In genomic region chr21:29298348-29299045, GRCh38 we compare ENCODE assay signal across 8 cellular contexts. TPM values are rescaled to one million over a fixed set of nuclear protein-coding genes. Genes with fewer than 3 reads are reported as not detected.
A peak's percentile ranks its signal among the peaks of the same experiment; 100 is the strongest.
DNase-seq lines count a peak whose midpoint lies in the region; ATAC-seq and TF ChIP-seq lines count a peak whose summit lies in the region.

BACH1 (plus strand) TSS chr21:29298922; CDS start chr21:29321281, 22,359 bp downstream.

- intact Hi-C loops in Caco-2 (cut with micrococcal nuclease; ENCODE audit: unreplicated experiment) (loop anchor here (1.0 to 5.0 kb wide), 4 partner anchors 26 to 221 kb away; no protein-coding TSS in a partner anchor), OCI-LY7 (cut with micrococcal nuclease; ENCODE audit: unreplicated experiment) (loop anchor here (2.0 to 10.0 kb wide), 5 partner anchors 74 to 304 kb away; partner anchors contain the start of genes CCT8 and LTN1), mucosa of descending colon (cut with DNase I, micrococcal nuclease) (no loop called here)

- peak within 1 kb of the TSS; percentile 11 for H3K27ac ChIP-seq in OCI-LY7 (ENCODE audit: low read depth, low read length, poor library complexity, severe bottlenecking)

- BruUV-seq in Caco-2 (replicated peaks; lab: Mats Ljungman, UMichigan) (no TSS peak), OCI-LY7 (replicated peaks; lab: Mats Ljungman, UMichigan) (no TSS peak)

- CTCF ChIA-PET in Caco-2 (lab: Charles Lee) (interaction anchor here (0.6 to 2.0 kb wide), 7 partner anchors 30 to 134 kb away, joined by 3 to 8 read pairs (median 5); no protein-coding TSS in a partner anchor), OCI-LY7 (lab: Charles Lee; ENCODE audit: unreplicated experiment) (no interaction called here)

- TF ChIP-seq CTCF in Caco-2 (IDR thresholded peaks at IDR 0.05; ENCODE audit: insufficient read depth in 1 of 2, low read depth in 1 of 2, low read length in 1 of 2, severe bottlenecking in 1 of 2, unreplicated experiment in 1 of 2) (peak in 1 of 2 experiments; percentile 33), OCI-LY7 (conservative IDR thresholded peaks at IDR 0.05; ENCODE audit: low read length) (peak; percentile 32; the same call in 1 of the 2 replicates), mucosa of descending colon (IDR thresholded peaks at IDR 0.05) (no peak)

- ATAC-seq in GM21447 (IDR thresholded peaks at IDR 0.05; ENCODE audit: unreplicated experiment) (peak; percentile 37), mucosa of descending colon (peak; percentile 91)

- no peaks in the 10 kb centered on the region for H3K9me2 ChIP-seq in OCI-LY7 (ENCODE audit: insufficient read depth, low read length)

- H3K9me3 Mint-ChIP-seq in Caco-2 (ENCODE audit: unreplicated experiment) = no peaks in the 10 kb centered on the region
- peaks cover 0 to 2% (median 0%) of the 10 kb centered on the region in 3 donors for H3K9me3 Mint-ChIP-seq in IgD-negative memory B cell

- H3K4me1 ChIP-seq in Caco-2 = peaks cover 28% of the 10 kb centered on the region
- peaks cover 48% of the 10 kb centered on the region for H3K4me1 ChIP-seq in OCI-LY7 (ENCODE audit: insufficient read depth, low read length, poor library complexity, severe bottlenecking)
- peaks cover 45% of the 10 kb centered on the region for H3K4me1 ChIP-seq in mucosa of descending colon (ENCODE audit: low read depth)

- DNase-seq in Caco-2 (peak; percentile 89 to 92), OCI-LY7 (ENCODE audit: low spot score) (peak; percentile 90), activated T-cell treated with anti-CD3 and anti-CD28 coated beads for 1 hour (ENCODE audit: low read depth) (peak; percentile 80), epidermal melanocyte (ENCODE audit: insufficient read length, low spot score) (peak; percentile 88), mucosa of descending colon (peak; percentile 92 to 94 (median 93))
- DNase-seq in stimulated activated CD8-positive, alpha-beta memory T cell treated with anti-CD3 and anti-CD28 coated beads, Interleukin-4, amount 100 ng/mL, for 24 hours (ENCODE audit: low read depth) = peak; percentile 82

- H3K4me3 ChIP-seq in Caco-2 (ENCODE audit: low read depth, low read length) = peak within 1 kb of the TSS; percentile 88
- peak within 1 kb of the TSS; percentile 71 for H3K4me3 ChIP-seq in OCI-LY7 (ENCODE audit: low read depth, low read length, poor library complexity, severe bottlenecking)
- H3K4me3 ChIP-seq in mucosa of descending colon = peak within 1 kb of the TSS; percentile 86

- H3K4me2 ChIP-seq in OCI-LY7 (ENCODE audit: low read length) = peak within 1 kb of the TSS; percentile 95

- peak within 1 kb of the TSS; percentile 72 for H2AFZ ChIP-seq in OCI-LY7 (ENCODE audit: low read length)

- no peaks in the 10 kb centered on the region for H3K27me3 ChIP-seq in Caco-2 (replicated peaks; ENCODE audit: control insufficient read depth, insufficient read depth, low read length)

- H3K9me3 ChIP-seq in Caco-2 (peaks cover 3% of the 10 kb centered on the region; the same call in 1 of the 2 replicates), OCI-LY7 (ENCODE audit: low read length) (no peaks in the 10 kb centered on the region), mucosa of descending colon (no peaks in the 10 kb centered on the region)

- H4K20me1 ChIP-seq in OCI-LY7 (ENCODE audit: insufficient read depth, low read length) = peaks cover 31% of the 10 kb centered on the region

- H3K36me3 ChIP-seq in Caco-2 (ENCODE audit: control insufficient read depth, insufficient read depth, low read length) = 0 out of 2 replicates have a peak, but pooled peaks cover 2% of the 10 kb centered on the region
- H3K36me3 ChIP-seq in OCI-LY7 (ENCODE audit: insufficient read depth, low read length) = no peaks in the 10 kb centered on the region
- no peaks in the 10 kb centered on the region for H3K36me3 ChIP-seq in mucosa of descending colon (ENCODE audit: low read depth)

- H3K36me3 Mint-ChIP-seq in Caco-2 (ENCODE audit: insufficient read depth, unreplicated experiment) (peaks cover 13% of the 10 kb centered on the region), IgD-negative memory B cell (no peaks in the 10 kb centered on the region)

- H3K79me2 ChIP-seq in OCI-LY7 (ENCODE audit: insufficient read depth, low read depth, low read length) = peaks cover 42% of the 10 kb centered on the region

- H3K27me3 Mint-ChIP-seq in Caco-2 (ENCODE audit: insufficient read depth, unreplicated experiment) (no peaks in the 10 kb centered on the region), IgD-negative memory B cell (no peaks in the 10 kb centered on the region)

- H3K27ac Mint-ChIP-seq in Caco-2 (ENCODE audit: unreplicated experiment) (peak within 1 kb of the TSS; percentile 98), IgD-negative memory B cell (peak within 1 kb of the TSS; percentile 93 to 97 (median 96))

- POLR2A ChIA-PET in Caco-2 (lab: Charles Lee) (interaction anchor here (0.7 to 3.4 kb wide), 3 partner anchors 104 to 296 kb away, joined by 3 to 17 read pairs (median 4); no protein-coding TSS in a partner anchor), OCI-LY7 (lab: Charles Lee) (interaction anchor here (1.2 to 2.8 kb wide), 2 partner anchors 16 to 226 kb away, joined by 4 to 18 read pairs; partner anchors contain the start of gene CCT8)

- H3K4me1 Mint-ChIP-seq in Caco-2 (ENCODE audit: low read depth, unreplicated experiment) (peaks cover 11% of the 10 kb centered on the region), IgD-negative memory B cell (peaks cover 50 to 69% (median 65%) of the 10 kb centered on the region in 3 donors)

- H3K4me3 Mint-ChIP-seq in Caco-2 (ENCODE audit: unreplicated experiment) = peak within 1 kb of the TSS; percentile 98
- peak within 1 kb of the TSS; percentile 88 to 96 (median 92) for H3K4me3 Mint-ChIP-seq in IgD-negative memory B cell

RNA-seq across cellular contexts. Expression of gene BACH1, which starts in this region (rescaled TPM):
- 54.0 and 65.2 TPM in 2 replicates for total RNA-seq in Caco-2 (2022)
- 34.3 TPM for polyA plus RNA-seq in IgD-negative memory B cell
- total RNA-seq in OCI-LY7 (2014; rRNA removed; shearing (Covaris generic)) = 18.6 and 19.1 TPM in 2 replicates
- 37.2 and 38.4 TPM in 2 replicates for total RNA-seq in OCI-LY7 (2022)
- total RNA-seq in mucosa of descending colon = 100 to 1,000 TPM in 1 of 3 donors, 10 to 100 TPM in 2; 54.0 to 107 (median 57.2) TPM

Comparison
In these comparisons a context has a peak if more than half of its experiments do, and no peak if none do; other contexts are left out.
1. Peak in every context shown above with its lines: DNase-seq, ATAC-seq, H3K4me3 ChIP-seq and H3K27ac ChIP-seq.
2. intact Hi-C loops: an anchor here in Caco-2 (1.0 to 5.0 kb wide) and OCI-LY7 (2.0 to 10.0 kb wide); none called in mucosa of descending colon.